In the genomic region with DNA sequence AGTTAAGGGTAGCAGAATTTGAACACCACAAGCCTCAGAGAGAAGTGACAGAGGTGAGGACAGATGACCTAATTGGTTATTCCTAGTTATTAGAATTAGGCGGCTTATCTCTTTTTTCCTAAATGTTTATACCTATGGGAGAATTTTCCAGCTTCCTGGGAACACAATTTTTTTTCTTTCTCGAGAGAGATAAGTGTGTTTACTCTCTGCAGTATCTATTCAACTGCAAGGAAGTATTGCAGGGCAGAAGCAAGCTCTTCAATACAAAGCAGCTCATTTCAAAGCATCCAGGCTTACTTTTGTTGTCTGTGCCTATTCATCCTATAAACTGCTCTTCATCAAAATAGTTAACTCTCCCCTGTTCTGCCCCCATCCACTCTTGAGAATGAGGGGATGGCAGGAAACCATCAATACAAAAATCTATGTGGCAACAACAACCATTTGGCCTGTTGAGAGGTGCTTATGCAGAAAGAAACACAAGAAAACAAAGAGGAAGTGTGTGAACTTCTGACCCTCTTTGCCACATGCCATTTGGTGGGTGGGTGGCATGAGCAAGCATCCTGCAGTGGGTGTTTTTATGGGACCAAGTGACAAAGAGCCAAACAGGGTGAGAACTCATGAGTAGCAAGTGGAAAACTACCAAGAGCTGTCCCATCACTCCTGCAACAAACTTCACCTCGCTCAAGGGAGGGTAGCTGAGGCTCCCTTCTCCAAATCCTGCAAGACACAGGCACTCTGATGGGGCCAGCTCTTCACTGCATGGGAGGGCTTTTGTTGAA, we compare ENCODE assay signal across 8 cellular contexts. TPM values are rescaled to one million over a fixed set of nuclear protein-coding genes. Genes with fewer than 3 reads are reported as not detected.
A peak's percentile ranks its signal among the peaks of the same experiment; 100 is the strongest.
DNase-seq lines count a peak whose midpoint lies in the region; ATAC-seq, FAIRE-seq and TF ChIP-seq lines count a peak whose summit lies in the region.

No MANE protein-coding gene starts in this region.

- peaks cover 0 to 2% of the 10 kb centered on the region in 2 donors for H3K36me3 Mint-ChIP-seq in activated T-cell treated with anti-CD3 and anti-CD28 coated beads, Interleukin-2, amount 50 U/mL, for 72 hours (ENCODE audit: insufficient read depth in 2 of 2)
- no peaks in the 10 kb centered on the region for H3K36me3 Mint-ChIP-seq in chondrocyte (ENCODE audit: low read depth)

- ATAC-seq in activated T-cell treated with anti-CD3 and anti-CD28 coated beads, Interleukin-2, amount 50 U/mL, for 72 hours (replicated peaks in 1 of 2), result peak; percentile 80 to 81

- peaks cover 2% of the 10 kb centered on the region in 2 donors for H3K9me3 Mint-ChIP-seq in activated T-cell treated with anti-CD3 and anti-CD28 coated beads, Interleukin-2, amount 50 U/mL, for 72 hours
- H3K9me3 Mint-ChIP-seq in chondrocyte (ENCODE audit: low read depth), result peaks cover 9% of the 10 kb centered on the region

- peak overlapping the region; percentile 74 for H3K27ac Mint-ChIP-seq in activated T-cell treated with anti-CD3 and anti-CD28 coated beads, Interleukin-2, amount 50 U/mL, for 72 hours
- H3K27ac Mint-ChIP-seq in chondrocyte (ENCODE audit: unreplicated experiment), result no peak overlapping the region

- H3K4me3 Mint-ChIP-seq in activated T-cell treated with anti-CD3 and anti-CD28 coated beads, Interleukin-2, amount 50 U/mL, for 72 hours, result peak overlapping the region in 1 of 2 donors; percentile 65
- H3K4me3 Mint-ChIP-seq in chondrocyte (ENCODE audit: unreplicated experiment), result no peak overlapping the region

- no peak for TF ChIP-seq CTCF in chondrocyte (IDR thresholded peaks at IDR 0.05)

- DNase-seq in GM18507 (ENCODE audit: extremely low spot score, insufficient read length, low read depth), result no peak
- peak; percentile 14 for DNase-seq in NCI-H748 treated with DMSO at 0.1 percent for 48 hours (lab: John Stamatoyannopoulos, UW)
- peak; percentile 50 to 57 for DNase-seq in activated T-cell treated with anti-CD3 and anti-CD28 coated beads, Interleukin-2, amount 50 U/mL, for 72 hours
- peak; percentile 9 to 18 for DNase-seq in stimulated activated CD4-positive, alpha-beta T cell treated with anti-CD3 and anti-CD28 coated beads, Interleukin-12 subunit alpha, Interleukin-12 subunit beta, amount 100 ng/mL, for 24 hours (ENCODE audit: low read depth in 2 of 2)
- no peak for DNase-seq in chondrocyte (ENCODE audit: low spot score)
- DNase-seq in superior temporal gyrus (ENCODE audit: extremely low spot score), result no peak
- DNase-seq in NCI-H1048 (lab: John Stamatoyannopoulos, UW), result no peak
- DNase-seq in SHP77 (lab: John Stamatoyannopoulos, UW), result no peak

- H3K4me1 Mint-ChIP-seq in activated T-cell treated with anti-CD3 and anti-CD28 coated beads, Interleukin-2, amount 50 U/mL, for 72 hours (ENCODE audit: low read depth), result peaks cover 27% of the 10 kb centered on the region
- peaks cover 9% of the 10 kb centered on the region for H3K4me1 Mint-ChIP-seq in chondrocyte (ENCODE audit: low read depth)

- peak; percentile 79 for FAIRE-seq in GM18507 (lab: Jason Lieb, UNC)

- H3K27me3 Mint-ChIP-seq in activated T-cell treated with anti-CD3 and anti-CD28 coated beads, Interleukin-2, amount 50 U/mL, for 72 hours (ENCODE audit: low read depth), result no peaks in the 10 kb centered on the region
- H3K27me3 Mint-ChIP-seq in chondrocyte (ENCODE audit: low read depth), result no peaks in the 10 kb centered on the region

RNA-seq across cellular contexts. Expression of a gene that starts 50.6 kb away (rescaled TPM):
- total RNA-seq in activated T-cell treated with anti-CD3 and anti-CD28 coated beads, Interleukin-2, amount 50 U/mL, for 72 hours, result 100 to 1,000 TPM; 154 to 193 TPM
- 102 to 106 TPM (median 104 TPM) in 3 replicates for total RNA-seq in chondrocyte

RNA-seq across cellular contexts. Expression of a gene that starts 50.6 kb away (rescaled TPM):
- total RNA-seq in activated T-cell treated with anti-CD3 and anti-CD28 coated beads, Interleukin-2, amount 50 U/mL, for 72 hours, result 10 to 100 TPM; 37.6 to 39.8 TPM
- 47.6 to 92.7 TPM (median 48.0 TPM) in 3 replicates for total RNA-seq in chondrocyte

Comparison
In these comparisons a context has a peak if more than half of its experiments do, and no peak if none do; other contexts are left out.
1. DNase-seq: peak in NCI-H748 treated with DMSO at 0.1 percent for 48 hours (single experiment), activated T-cell treated with anti-CD3 and anti-CD28 coated beads, Interleukin-2, amount 50 U/mL, for 72 hours (2 of 2) and stimulated activated CD4-positive, alpha-beta T cell treated with anti-CD3 and anti-CD28 coated beads, Interleukin-12 subunit alpha, Interleukin-12 subunit beta, amount 100 ng/mL, for 24 hours (2 of 2); none in GM18507 (single experiment), chondrocyte (single experiment), superior temporal gyrus (single experiment), NCI-H1048 (single experiment) and SHP77 (0 of 2).